22 cellular contexts compared by ENCODE assay signal in genomic region chr2:95574506-95574905, GRCh38. TPM values are rescaled to one million over a fixed set of nuclear protein-coding genes. Genes with fewer than 3 reads are reported as not detected.
A peak's percentile ranks its signal among the peaks of the same experiment; 100 is the strongest.
DNase-seq lines count a peak whose midpoint lies in the region; ATAC-seq, FAIRE-seq and TF ChIP-seq lines count a peak whose summit lies in the region.
"Had no signal": no experiment of that assay in that cellular context is flagged by ENCODE, and none has a peak within 500 bp of the region (broad histone marks: within the 10 kb centered on the region; RNA-seq: fewer than 3 reads in every experiment).

No MANE protein-coding gene starts in this region.

- POLR2A ChIA-PET in activated naive CD8-positive, alpha-beta T cell treated with anti-CD3 and anti-CD28 coated beads, Interleukin-2, amount 10 ng/mL, durations not matched to agents 7 days and 5 days (lab: Charles Lee), result no interaction called here
- POLR2A ChIA-PET in GM12878 (lab: Charles Lee), result no interaction called here

- no peak overlapping the region for H3K23ac ChIP-seq in H9 (ENCODE audit: insufficient read length, low read depth, low read length)

- H3K9ac ChIP-seq in Karpas-422 (ENCODE audit: low read length) (no peak overlapping the region), GM12878 (ENCODE audit: control insufficient read depth, insufficient read depth, low read length) (no peak overlapping the region), H9 (ENCODE audit: extremely low read depth, insufficient read length, low read length) (no peak overlapping the region)

- TF ChIP-seq RAD21 in GM12878 (IDR thresholded peaks at IDR 0.05; ENCODE audit: insufficient read depth, low read depth, low read length), result no peak

- H2AK5ac ChIP-seq in H9 (ENCODE audit: insufficient read length, low read length), result no peak overlapping the region

- H4K91ac ChIP-seq in H9 (ENCODE audit: insufficient read length, low read depth, low read length), result no peak overlapping the region

- in situ Hi-C loops in GM12878 (cut with MboI), result no loop called here

- H2BK12ac ChIP-seq in H9 (ENCODE audit: insufficient read length, low read depth, low read length), result no peak overlapping the region

- no peaks in the 10 kb centered on the region for H3K4me1 Mint-ChIP-seq in activated naive CD8-positive, alpha-beta T cell treated with anti-CD3 and anti-CD28 coated beads, Interleukin-2, amount 10 ng/mL, durations not matched to agents 7 days and 5 days
- H3K4me1 Mint-ChIP-seq in activated naive CD8-positive, alpha-beta T cell treated with anti-CD3 and anti-CD28 coated beads for 36 hours, result no peaks in the 10 kb centered on the region
- H3K4me1 Mint-ChIP-seq in H9, result peaks cover 0 to 2% of the 10 kb centered on the region in 2 experiments; a peak in 1 of 4 replicates

- whole genome bisulfite sequencing in GM12878 (ENCODE audit: insufficient coverage, insufficient replicate concordance, low lambda C conversion rate, missing lambda C conversion rate), result 4% methylated on average over 4 of the region's 4 CpGs
- no CpG with 5 or more reads among the region's 4 CpGs for WGBS in H9 (ENCODE audit: extremely low coverage, insufficient read length, low lambda C conversion rate)

- H3K4me2 ChIP-seq in Karpas-422 (ENCODE audit: low read depth, low read length, poor library complexity, severe bottlenecking) (no peak overlapping the region), GM12878 (ENCODE audit: control insufficient read depth, insufficient read depth) (0 out of 2 replicates have a peak overlapping the region, but pooled peaks have one; percentile 5), H9 (ENCODE audit: insufficient read depth, insufficient read length, low read length) (no peak overlapping the region)
- H3K4me2 ChIP-seq: A549 had no signal

- no peak overlapping the region for H4K8ac ChIP-seq in H9 (replicated peaks; ENCODE audit: insufficient read length, low read depth, low read length)

- no peaks in the 10 kb centered on the region for H3K9me2 ChIP-seq in Karpas-422 (replicated peaks; ENCODE audit: insufficient read depth, low read length)

- no peak for ATAC-seq in activated naive CD8-positive, alpha-beta T cell treated with anti-CD3 and anti-CD28 coated beads, Interleukin-2, amount 10 ng/mL, durations not matched to agents 7 days and 5 days (ENCODE audit: low read depth)
- ATAC-seq in GM12878, result no peak
- ATAC-seq in left colon, result no peak
- no peak for ATAC-seq in GM18907 (IDR thresholded peaks at IDR 0.05; ENCODE audit: unreplicated experiment)
- ATAC-seq: A549 had no signal

- TF ChIP-seq CTCF in GM12878 (IDR thresholded peaks at IDR 0.05 in 2 of 3, conservative IDR thresholded peaks at IDR 0.05 in 1 of 3; ENCODE audit: control insufficient read depth in 2 of 3, extremely low read depth in 1 of 3, insufficient read depth in 1 of 3, low read depth in 3 of 3, low read length in 3 of 3), result no peak
- TF ChIP-seq CTCF in H9 (conservative IDR thresholded peaks at IDR 0.05), result no peak

- H2AFZ ChIP-seq in Karpas-422 (ENCODE audit: low read length) (no peak overlapping the region), GM12878 (ENCODE audit: control insufficient read depth, low read depth, low read length) (no peak overlapping the region; the same call in 1 of the 2 replicates), H9 (ENCODE audit: low read length) (no peak overlapping the region)

- H3K79me2 ChIP-seq in Karpas-422 (ENCODE audit: low read length) (no peaks in the 10 kb centered on the region), GM12878 (ENCODE audit: control insufficient read depth, insufficient read depth, low read length) (no peaks in the 10 kb centered on the region), H9 (ENCODE audit: insufficient read depth, low read length) (no peaks in the 10 kb centered on the region)

- no peak overlapping the region for H3T11ph ChIP-seq in H9 (ENCODE audit: low read length)

- no peak overlapping the region for H3K4ac ChIP-seq in H9 (ENCODE audit: low read depth, low read length)

- H3K27me3 Mint-ChIP-seq in activated naive CD8-positive, alpha-beta T cell treated with anti-CD3 and anti-CD28 coated beads, Interleukin-2, amount 10 ng/mL, durations not matched to agents 7 days and 5 days, result peaks cover 48% of the 10 kb centered on the region
- peaks cover 22% of the 10 kb centered on the region for H3K27me3 Mint-ChIP-seq in activated naive CD8-positive, alpha-beta T cell treated with anti-CD3 and anti-CD28 coated beads for 36 hours
- peaks cover 5% of the 10 kb centered on the region for H3K27me3 Mint-ChIP-seq in H9 (ENCODE audit: low read depth)

- no peak overlapping the region for H3K18ac ChIP-seq in H9 (ENCODE audit: insufficient read length, low read depth, low read length)

- no peak overlapping the region for H3K14ac ChIP-seq in H9 (ENCODE audit: insufficient read depth, low read length)

- no peak overlapping the region for H2BK5ac ChIP-seq in H9 (ENCODE audit: insufficient read length, low read length)

- SMC1A ChIA-PET in GM12878 (lab: Charles Lee; ENCODE audit: uncharacterized antibody, unreplicated experiment), result no interaction called here

- H3K23me2 ChIP-seq in H9 (ENCODE audit: insufficient read length, low read depth, low read length, poor library complexity, severe bottlenecking), result no peaks in the 10 kb centered on the region

- H4K20me1 ChIP-seq in Karpas-422 (ENCODE audit: insufficient read depth, low read depth, low read length), result no peaks in the 10 kb centered on the region
- no peaks in the 10 kb centered on the region for H4K20me1 ChIP-seq in GM12878 (ENCODE audit: control insufficient read depth, insufficient read depth)
- no peaks in the 10 kb centered on the region for H4K20me1 ChIP-seq in H9 (ENCODE audit: control insufficient read depth, insufficient read depth, insufficient read length)

- no peak for DNase-seq in activated naive CD8-positive, alpha-beta T cell treated with anti-CD3 and anti-CD28 coated beads, Interleukin-2, amount 10 ng/mL, durations not matched to agents 7 days and 5 days
- no peak for DNase-seq in activated naive CD8-positive, alpha-beta T cell treated with anti-CD3 and anti-CD28 coated beads for 36 hours
- peak; percentile 44 for DNase-seq in Karpas-422
- no peak for DNase-seq in GM12878 (ENCODE audit: low read depth, low spot score)
- DNase-seq in left colon, result no peak
- no peak for DNase-seq in H9
- DNase-seq in GM12891 (ENCODE audit: insufficient read length, low spot score), result no peak
- DNase-seq: AML-193; CD4-positive, alpha-beta T cell; DMS153; DMS79; GDM1 had no signal

- no peaks in the 10 kb centered on the region for H3K79me1 ChIP-seq in H9 (ENCODE audit: insufficient read depth, low read depth, low read length, poor library complexity, severe bottlenecking)

- H3K9me3 ChIP-seq in Karpas-422 (ENCODE audit: low read length) (no peaks in the 10 kb centered on the region), GM12878 (replicated peaks; ENCODE audit: control insufficient read depth, insufficient read depth, low read length) (no peaks in the 10 kb centered on the region; the same call in 2 of the 3 replicates), H9 (ENCODE audit: control insufficient read depth, low read depth, low read length) (no peaks in the 10 kb centered on the region)
- H3K9me3 ChIP-seq: A549, HAP-1 had no signal

- H3K27ac Mint-ChIP-seq in activated naive CD8-positive, alpha-beta T cell treated with anti-CD3 and anti-CD28 coated beads, Interleukin-2, amount 10 ng/mL, durations not matched to agents 7 days and 5 days, result peak overlapping the region; percentile 14
- H3K27ac Mint-ChIP-seq in activated naive CD8-positive, alpha-beta T cell treated with anti-CD3 and anti-CD28 coated beads for 36 hours, result no peak overlapping the region
- H3K27ac Mint-ChIP-seq in H9, result no peak overlapping the region
- H3K27ac Mint-ChIP-seq: CD4-positive, alpha-beta T cell had no signal

- RAD21 ChIA-PET in GM12878 (lab: Charles Lee; ENCODE audit: unreplicated experiment), result no interaction called here

- H3K4me1 ChIP-seq in Karpas-422 (ENCODE audit: low read length), result no peaks in the 10 kb centered on the region; the same call in 1 of the 2 replicates
- no peaks in the 10 kb centered on the region for H3K4me1 ChIP-seq in GM12878 (ENCODE audit: control insufficient read depth, insufficient read depth, low read length)
- H3K4me1 ChIP-seq in H9 (ENCODE audit: insufficient read depth, low read length), result no peaks in the 10 kb centered on the region
- H3K4me1 ChIP-seq: A549, HAP-1 had no signal

- H3K36me3 Mint-ChIP-seq in activated naive CD8-positive, alpha-beta T cell treated with anti-CD3 and anti-CD28 coated beads, Interleukin-2, amount 10 ng/mL, durations not matched to agents 7 days and 5 days, result no peaks in the 10 kb centered on the region
- H3K36me3 Mint-ChIP-seq in activated naive CD8-positive, alpha-beta T cell treated with anti-CD3 and anti-CD28 coated beads for 36 hours, result no peaks in the 10 kb centered on the region
- H3K36me3 Mint-ChIP-seq in H9 (ENCODE audit: insufficient read depth in 1 of 3, low read depth in 3 of 3), result no peaks in the 10 kb centered on the region

- FAIRE-seq in GM12878 (lab: Jason Lieb, UNC) (peak; percentile 69), GM12891 (lab: Jason Lieb, UNC) (no peak)
- FAIRE-seq: A549, GM18507, H1 had no signal

- H3K27me3 ChIP-seq in Karpas-422 (ENCODE audit: low read length), result no peaks in the 10 kb centered on the region
- H3K27me3 ChIP-seq in GM12878 (replicated peaks in 1 of 2; ENCODE audit: control insufficient read depth in 2 of 2, insufficient read depth in 2 of 2, low read length in 1 of 2), result no peaks in the 10 kb centered on the region; a peak in 1 of 4 replicates
- H3K27me3 ChIP-seq in H9 (ENCODE audit: insufficient read depth, low read length), result no peaks in the 10 kb centered on the region

- H2BK120ac ChIP-seq in H9 (ENCODE audit: low read depth, low read length, poor library complexity, severe bottlenecking), result no peak overlapping the region

- H3K27ac ChIP-seq in Karpas-422 (ENCODE audit: low read length) (no peak overlapping the region), GM12878 (ENCODE audit: control insufficient read depth, insufficient read depth) (no peak overlapping the region), H9 (ENCODE audit: insufficient read length, low read depth, low read length) (no peak overlapping the region)
- H3K27ac ChIP-seq: 22Rv1, A549, C4-2B had no signal

- BruUV-seq in GM12878 (replicated peaks; lab: Mats Ljungman, UMichigan), result no TSS peak

- no peak overlapping the region for H2BK20ac ChIP-seq in H9 (ENCODE audit: low read depth, low read length, poor library complexity, severe bottlenecking)

- H3K56ac ChIP-seq in H9 (ENCODE audit: insufficient read length, low read depth, low read length), result no peak overlapping the region

- H4K5ac ChIP-seq in H9 (ENCODE audit: insufficient read length, low read depth, low read length), result no peak overlapping the region

- intact Hi-C loops in GM12878 (cut with micrococcal nuclease; ENCODE audit: unreplicated experiment), result no loop called here
- intact Hi-C loops in left colon (cut with DNase I, micrococcal nuclease), result no loop called here

- H3K4me3 ChIP-seq in Karpas-422 (ENCODE audit: low read length), result no peak overlapping the region
- no peak overlapping the region for H3K4me3 ChIP-seq in GM12878
- H3K4me3 ChIP-seq: A549, HAP-1 had no signal

- CTCF ChIA-PET in GM12878 (lab: Yijun Ruan, JAX), result no interaction called here

- H2BK15ac ChIP-seq in H9 (ENCODE audit: low read depth, low read length), result no peak overlapping the region

- no peak for TF ChIP-seq POLR2A in GM12878 (IDR thresholded peaks at IDR 0.05; ENCODE audit: low read depth, low read length)
- no peak for TF ChIP-seq POLR2A in GM12891 (IDR thresholded peaks at IDR 0.05; ENCODE audit: low read depth, low read length)

- no peaks in the 10 kb centered on the region for H3K36me3 ChIP-seq in Karpas-422 (ENCODE audit: insufficient read depth, low read length)
- no peaks in the 10 kb centered on the region for H3K36me3 ChIP-seq in GM12878 (ENCODE audit: control insufficient read depth in 2 of 2, insufficient read depth in 2 of 2, low read length in 1 of 2)
- H3K36me3 ChIP-seq: HAP-1 had no signal

- H3K4me3 Mint-ChIP-seq in activated naive CD8-positive, alpha-beta T cell treated with anti-CD3 and anti-CD28 coated beads, Interleukin-2, amount 10 ng/mL, durations not matched to agents 7 days and 5 days, result no peak overlapping the region
- H3K4me3 Mint-ChIP-seq in activated naive CD8-positive, alpha-beta T cell treated with anti-CD3 and anti-CD28 coated beads for 36 hours, result no peak overlapping the region
- H3K4me3 Mint-ChIP-seq in H9, result no peak overlapping the region
- H3K4me3 Mint-ChIP-seq: CD4-positive, alpha-beta T cell had no signal

- no peak for TF ChIP-seq EP300 in GM12878 (IDR thresholded peaks at IDR 0.05; ENCODE audit: borderline replicate concordance in 1 of 2, control insufficient read depth in 1 of 2, low read depth in 2 of 2, low read length in 2 of 2)

- H3K9me3 Mint-ChIP-seq in activated naive CD8-positive, alpha-beta T cell treated with anti-CD3 and anti-CD28 coated beads, Interleukin-2, amount 10 ng/mL, durations not matched to agents 7 days and 5 days, result no peaks in the 10 kb centered on the region
- H3K9me3 Mint-ChIP-seq in activated naive CD8-positive, alpha-beta T cell treated with anti-CD3 and anti-CD28 coated beads for 36 hours, result no peaks in the 10 kb centered on the region
- H3K9me3 Mint-ChIP-seq in H9, result peaks cover 0 to 44% of the 10 kb centered on the region in 2 experiments; a peak in 2 of 5 replicates
- H3K9me3 Mint-ChIP-seq: CD4-positive, alpha-beta T cell had no signal

RNA-seq across cellular contexts. Expression of gene TRIM43, which starts 17.3 kb away (rescaled TPM):
- not detected for total RNA-seq in activated naive CD8-positive, alpha-beta T cell treated with anti-CD3 and anti-CD28 coated beads, Interleukin-2, amount 10 ng/mL, durations not matched to agents 7 days and 5 days
- total RNA-seq in activated naive CD8-positive, alpha-beta T cell treated with anti-CD3 and anti-CD28 coated beads for 36 hours, result not detected
- total RNA-seq in Karpas-422 (2014; rRNA removed; shearing (Covaris generic); ENCODE audit: low replicate concordance), result not detected in 2 replicates
- total RNA-seq in GM12878 (2013; cell fraction: nucleolus; rRNA removed), result not detected in 2 replicates
- total RNA-seq in GM12878 (2014; rRNA removed) (not detected in 2 replicates), GM12878 (2014; rRNA removed; fragmentation: Illumina TruSeq; extraction: Trizol) (not detected in 2 replicates), GM12878 (2021) (not detected in 2 replicates), left colon (not detected), H9 (2021) (not detected in 2 replicates)
- not detected for polyA plus RNA-seq in GM12878 (2011; ENCODE audit: low read depth)
- polyA plus RNA-seq in GM12878 (2011; rRNA removed) (not detected in 2 replicates), GM12878 (2014; fragmentation: Illumina TruSeq; extraction: Trizol) (not detected in 2 replicates), GM12878 (2014; fragmentation: Nextera tagmentation; extraction: Ambion mirVana) (not detected), GM12878 (2014; rRNA removed) (not detected in 2 replicates), GM12878 (2016; fragmentation: Nextera tagmentation; extraction: Ambion mirVana) (not detected)
- not detected in 2 replicates for polyA plus RNA-seq in GM12878 (2011; cell fraction: cytosol; rRNA removed)
- not detected in 2 replicates for polyA plus RNA-seq in GM12878 (2011; cell fraction: nucleus; rRNA removed)
- not detected in 2 replicates for polyA plus RNA-seq in GM12878 (2012)
- not detected in 2 replicates for polyA minus RNA-seq in GM12878 (2011; rRNA and poly(A)+ RNA removed)
- not detected in 2 replicates for polyA minus RNA-seq in GM12878 (2011; cell fraction: cytosol; rRNA and poly(A)+ RNA removed)
- not detected in 2 replicates for polyA minus RNA-seq in GM12878 (2011; cell fraction: nucleus; rRNA and poly(A)+ RNA removed)
- polyA plus RNA-seq in GM12891 (2012; ENCODE audit: low read depth, missing spikeins), result not detected
- total RNA-seq: CD4-positive, alpha-beta T cell; Daoy; H1; HT-29 had no signal
- polyA plus RNA-seq: A549, BJ, H1 had no signal
